Comparison of ENCODE assay signal across 19 cellular contexts in the genomic region with DNA sequence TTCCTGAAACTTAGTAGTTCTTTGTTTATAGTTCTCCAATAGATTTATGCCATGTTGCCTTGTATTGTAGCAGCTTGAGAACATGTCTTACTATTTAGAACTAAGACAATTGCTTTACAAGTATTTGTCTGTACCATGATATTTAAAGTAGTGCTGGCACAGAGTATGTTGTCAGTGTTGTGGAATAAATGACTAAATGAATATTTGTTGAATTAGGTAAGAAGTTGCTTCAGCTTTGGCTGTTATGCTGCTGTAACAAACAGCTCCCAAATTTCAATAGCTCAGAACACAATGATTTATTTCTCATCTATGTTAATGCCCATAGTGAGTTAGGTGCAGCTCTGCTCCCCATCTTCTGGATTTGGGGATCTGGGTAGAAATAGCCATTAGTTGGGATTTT.
DNase-seq lines count a peak whose midpoint lies in the region; ATAC-seq and TF ChIP-seq lines count a peak whose summit lies in the region.
"Had no signal": no experiment of that assay in that cellular context is flagged by ENCODE, and none has a peak within 500 bp of the region (broad histone marks: within the 10 kb centered on the region; RNA-seq: fewer than 3 reads in every experiment).

No MANE protein-coding gene starts in this region.

- no peak overlapping the region for H3K4me3 Mint-ChIP-seq in nephron progenitor cell
- H3K4me3 Mint-ChIP-seq: CD8-positive, alpha-beta T cell had no signal

- in situ Hi-C loops in transverse colon (cut with MboI; ENCODE audit: low pct_ligation_motif_present in 1 of 4, low pct_unique_long_range_greater_than_20kb in 1 of 4, low sequenced_read_pairs in 3 of 4) = no loop called here

- no peaks in the 10 kb centered on the region for H3K27me3 ChIP-seq in transverse colon
- H3K27me3 ChIP-seq: BE2C, Peyer's patch had no signal

- H3K9me3 Mint-ChIP-seq in nephron progenitor cell = peaks cover 22% of the 10 kb centered on the region
- H3K9me3 Mint-ChIP-seq: CD8-positive, alpha-beta T cell had no signal

- peaks cover 8% of the 10 kb centered on the region for H3K36me3 Mint-ChIP-seq in nephron progenitor cell (ENCODE audit: low read depth)
- H3K36me3 Mint-ChIP-seq: CD8-positive, alpha-beta T cell had no signal

- TF ChIP-seq EP300 in transverse colon (IDR thresholded peaks at IDR 0.05; ENCODE audit: low read depth) = no peak

- peaks cover 0 to 5% (median 0%) of the 10 kb centered on the region in 4 donors for H3K4me1 ChIP-seq in transverse colon
- H3K4me1 ChIP-seq: BE2C, Peyer's patch had no signal

- TF ChIP-seq CTCF in omental fat pad (IDR thresholded peaks at IDR 0.05) (no peak), GM10248 (IDR thresholded peaks at IDR 0.05; ENCODE audit: control extremely low read depth, extremely low read depth, low read depth, missing control alignments) (no peak), transverse colon (IDR thresholded peaks at IDR 0.05) (no peak), nephron progenitor cell (IDR thresholded peaks at IDR 0.05) (no peak)

- H3K36me3 ChIP-seq in transverse colon = no peaks in the 10 kb centered on the region
- H3K36me3 ChIP-seq: BE2C, Peyer's patch had no signal

- POLR2A ChIA-PET in GM10248 (lab: Yijun Ruan, JAX) = no interaction called here

- no peak for TF ChIP-seq POLR2A in transverse colon (IDR thresholded peaks at IDR 0.05)

- peak overlapping the region in 1 of 4 donors; percentile 15 for H3K27ac ChIP-seq in transverse colon
- H3K27ac ChIP-seq: Peyer's patch had no signal

- H3K4me1 Mint-ChIP-seq in nephron progenitor cell = peaks cover 8% of the 10 kb centered on the region

- H3K27ac Mint-ChIP-seq in nephron progenitor cell = no peak overlapping the region
- H3K27ac Mint-ChIP-seq: CD8-positive, alpha-beta T cell had no signal

- DNase-seq in EL (peak; percentile 63), M059J (ENCODE audit: low read depth) (peak; percentile 59), dedifferentiated amniotic fluid mesenchymal stem cell (ENCODE audit: extremely low spot score) (peak; percentile 69), omental fat pad (ENCODE audit: low spot score) (no peak), GM10248 (ENCODE audit: extremely low spot score) (no peak), transverse colon (no peak), nephron progenitor cell (no peak)
- DNase-seq: ACHN; BE2C; CD8-positive, alpha-beta T cell; DMS79 treated with DMSO at 0.1 percent for 48 hours; NCI-H1105; NCI-H187; NCI-H446 treated with DMSO at 0.1 percent for 48 hours; NCI-H774; Peyer's patch had no signal

- CTCF ChIA-PET in GM10248 (lab: Yijun Ruan, JAX) = interaction anchor here (1.3 kb wide), 1 partner anchor 9 kb away, joined by 5 read pairs; no protein-coding TSS in a partner anchor

- H3K9me3 ChIP-seq in transverse colon = no peaks in the 10 kb centered on the region
- H3K9me3 ChIP-seq: BE2C, Peyer's patch had no signal

- no peaks in the 10 kb centered on the region for H3K27me3 Mint-ChIP-seq in nephron progenitor cell (ENCODE audit: low read depth, poor library complexity)

- ATAC-seq in omental fat pad (ENCODE audit: low FRiP score) = peak; percentile 50
- no peak for ATAC-seq in GM18873 (IDR thresholded peaks at IDR 0.05; ENCODE audit: low FRiP score, unreplicated experiment)
- ATAC-seq: CD8-positive, alpha-beta T cell; HCT116; K562 had no signal

- H3K4me3 ChIP-seq in transverse colon = no peak overlapping the region
- H3K4me3 ChIP-seq: K562, Peyer's patch had no signal

- intact Hi-C loops in transverse colon (cut with DNase I; ENCODE audit: low total_unique reads) = no loop called here

Comparison
In these comparisons a context has a peak if more than half of its experiments do, and no peak if none do; other contexts are left out.
1. DNase-seq: peak in EL (single experiment), M059J (single experiment) and dedifferentiated amniotic fluid mesenchymal stem cell (single experiment); none in omental fat pad (single experiment), GM10248 (single experiment), transverse colon (single experiment) and nephron progenitor cell (single experiment).